Comparison of ENCODE assay signal across 9 cellular contexts in genomic region chr4:40515037-40515397, GRCh38.
DNase-seq lines count a peak whose midpoint lies in the region; ATAC-seq, FAIRE-seq and TF ChIP-seq lines count a peak whose summit lies in the region.
"Had no signal": no experiment of that assay in that cellular context is flagged by ENCODE, and none has a peak within 500 bp of the region (broad histone marks: within the 10 kb centered on the region; RNA-seq: fewer than 3 reads in every experiment).

No MANE protein-coding gene starts in this region.

- dilution Hi-C loops in keratinocyte (cut with MboI; ENCODE audit: extremely low pct_ligation_motif_present, low sequenced_read_pairs) = no loop called here

- H3K27me3 ChIP-seq in HCT116 (ENCODE audit: insufficient read depth, low read length) = no peaks in the 10 kb centered on the region
- H3K27me3 ChIP-seq in keratinocyte (ENCODE audit: control insufficient read depth, extremely low read depth, insufficient read depth, low read length) = no peaks in the 10 kb centered on the region

- no peak for TF ChIP-seq RAD21 in HCT116 (IDR thresholded peaks at IDR 0.05; ENCODE audit: low read depth)

- H3K4me1 ChIP-seq in HCT116 (ENCODE audit: control insufficient read depth in 1 of 2, insufficient read depth in 2 of 2, low read length in 2 of 2) (peaks cover 13 to 29% of the 10 kb centered on the region in 2 experiments), keratinocyte (ENCODE audit: control insufficient read depth, extremely low read depth, insufficient read depth, low read length) (peaks cover 17% of the 10 kb centered on the region)

- no peaks in the 10 kb centered on the region for H3K9me1 ChIP-seq in keratinocyte (ENCODE audit: control insufficient read depth, extremely low read depth, insufficient read depth, low read length)

- CTCF ChIA-PET in HCT116 (lab: Charles Lee) = no interaction called here

- DNase-seq in HCT116 (ENCODE audit: low read depth, low spot score) (no peak), keratinocyte (ENCODE audit: low read depth, low spot score) (no peak), sciatic nerve (ENCODE audit: low spot score) (no peak), DMS 273 treated with DMSO at 0.1 percent for 48 hours (lab: John Stamatoyannopoulos, UW) (no peak)
- DNase-seq in activated CD8-positive, alpha-beta memory T cell treated with anti-CD3 and anti-CD28 coated beads, Interleukin-2, amount 50 U/mL, for 4 hours = no peak
- DNase-seq: NCI-H524 treated with DMSO at 0.1 percent for 48 hours had no signal

- H3K4me3 ChIP-seq in HCT116 (replicated peaks in 1 of 2; ENCODE audit: low read depth in 1 of 2, low read length in 2 of 2) (no peak overlapping the region), keratinocyte (ENCODE audit: control insufficient read depth in 2 of 3, extremely low read depth in 1 of 3, insufficient read depth in 2 of 3, low read depth in 1 of 3, low read length in 3 of 3) (peak overlapping the region in 1 of 3 experiments; percentile 56)

- no TSS peak for BruUV-seq in HCT116 (replicated peaks; lab: Mats Ljungman, UMichigan)

- FAIRE-seq in keratinocyte (lab: Jason Lieb, UNC) = peak; percentile 26

- H4K20me1 ChIP-seq in HCT116 (ENCODE audit: insufficient read depth) (no peaks in the 10 kb centered on the region), keratinocyte (ENCODE audit: control insufficient read depth, extremely low read depth, insufficient read depth, low read length) (no peaks in the 10 kb centered on the region)

- ATAC-seq in HCT116 (no peak), sciatic nerve (peak; percentile 28), GM18517 (IDR thresholded peaks at IDR 0.05; ENCODE audit: unreplicated experiment) (no peak), GM18520 (IDR thresholded peaks at IDR 0.05; ENCODE audit: unreplicated experiment) (no peak)

- intact Hi-C loops in HCT116 (cut with micrococcal nuclease) = loop anchor here (10.0 kb wide), 1 partner anchor 460 kb away; the partner anchor contains the start of gene N4BP2
- intact Hi-C loops in sciatic nerve (cut with DNase I) = no loop called here

- no peaks in the 10 kb centered on the region for H3K9me2 ChIP-seq in HCT116 (ENCODE audit: insufficient read depth)

- H3K79me2 ChIP-seq in HCT116 (ENCODE audit: insufficient read depth, low read length) (no peaks in the 10 kb centered on the region), keratinocyte (ENCODE audit: control insufficient read depth, insufficient read depth, low read length) (no peaks in the 10 kb centered on the region)

- POLR2A ChIA-PET in HCT116 (lab: Charles Lee) = no interaction called here

- no peaks in the 10 kb centered on the region for H3K9me3 ChIP-seq in HCT116 (ENCODE audit: control insufficient read depth in 1 of 2, insufficient read depth in 1 of 2, low read depth in 1 of 2, low read length in 2 of 2)
- no peaks in the 10 kb centered on the region for H3K9me3 ChIP-seq in keratinocyte (ENCODE audit: control insufficient read depth, low read depth, low read length)

- no peak for TF ChIP-seq POLR2A in HCT116 (IDR thresholded peaks at IDR 0.05; ENCODE audit: borderline replicate concordance, extremely low read depth, insufficient read depth, insufficient read length)

- H3K27ac ChIP-seq in HCT116 (ENCODE audit: low read depth, low read length) (no peak overlapping the region), VCaP (peak overlapping the region; percentile 96), keratinocyte (ENCODE audit: control insufficient read depth, insufficient read depth, low read length) (no peak overlapping the region)

- H3K4me2 ChIP-seq in HCT116 (ENCODE audit: low read length) = peak overlapping the region; percentile 41
- peak overlapping the region; percentile 91 for H3K4me2 ChIP-seq in keratinocyte (ENCODE audit: control insufficient read depth, extremely low read depth, insufficient read depth, low read depth, low read length)

- H2AFZ ChIP-seq in HCT116 (ENCODE audit: low read depth, low read length, poor library complexity, severe bottlenecking) = no peak overlapping the region
- H2AFZ ChIP-seq in keratinocyte (ENCODE audit: control insufficient read depth, low read length) = peak overlapping the region; percentile 47

- RAD21 ChIA-PET in HCT116 (lab: Charles Lee; ENCODE audit: low non-redundant PET in 1 of 2, low total read pairs in 2 of 2, uncharacterized antibody in 2 of 2, unreplicated experiment in 2 of 2) = no interaction called here

- H3K36me3 ChIP-seq in HCT116 (ENCODE audit: control insufficient read depth in 1 of 2, insufficient read depth in 2 of 2, low read length in 2 of 2) (no peaks in the 10 kb centered on the region), keratinocyte (ENCODE audit: control insufficient read depth in 2 of 2, extremely low read depth in 1 of 2, insufficient read depth in 2 of 2, low read length in 2 of 2) (no peaks in the 10 kb centered on the region)

- no peak for TF ChIP-seq CTCF in HCT116 (IDR thresholded peaks at IDR 0.05 in 2 of 3, conservative IDR thresholded peaks at IDR 0.05 in 1 of 3; ENCODE audit: borderline replicate concordance in 1 of 3, insufficient read depth in 1 of 3, low read depth in 2 of 3, low read length in 2 of 3)
- no peak for TF ChIP-seq CTCF in VCaP (conservative IDR thresholded peaks at IDR 0.05)
- TF ChIP-seq CTCF in keratinocyte (optimal IDR thresholded peaks at IDR 0.05 in 1 of 3, IDR thresholded peaks at IDR 0.05 in 1 of 3, conservative IDR thresholded peaks at IDR 0.05 in 1 of 3; ENCODE audit: extremely low read depth in 1 of 3, insufficient read depth in 2 of 3, low read length in 3 of 3) = no peak

- no peak overlapping the region for H3K9ac ChIP-seq in HCT116 (ENCODE audit: low read length)
- H3K9ac ChIP-seq in keratinocyte (ENCODE audit: control insufficient read depth, extremely low read depth, insufficient read depth, low read length) = no peak overlapping the region

TF ChIP-seq in HCT116, 20 proteins besides CTCF, POLR2A, EP300 and RAD21:
- TF ChIP-seq ATF3 (IDR thresholded peaks at IDR 0.05) (no peak), SIN3A (IDR thresholded peaks at IDR 0.05; ENCODE audit: low read depth) (no peak), EGR1 (IDR thresholded peaks at IDR 0.05; ENCODE audit: low read depth) (no peak)
